In genomic region chr11:102464037-102464436, GRCh38 we compare ENCODE assay signal across 22 cellular contexts.
"Had no signal": no experiment of that assay in that cellular context is flagged by ENCODE, and none has a peak within 500 bp of the region (broad histone marks: within the 10 kb centered on the region; RNA-seq: fewer than 3 reads in every experiment).

No MANE protein-coding gene starts in this region.

- DNase-seq: activated CD4-positive, alpha-beta memory T cell treated with anti-CD3 and anti-CD28 coated beads, Interleukin-2, amount 10 ng/mL, durations not matched to agents 7 days and 5 days; activated CD4-positive, alpha-beta T cell treated with anti-CD3 and anti-CD28 coated beads for 4 hours; activated CD4-positive, CD25-positive, alpha-beta regulatory T cell; activated gamma-delta T cell treated with Interleukin-2 at 50 U/mL for 16 hours; anterior cingulate cortex; body of pancreas; cortex of kidney; endodermal cell; heart left ventricle; islet precursor cell; left colon; mesenchymal stem cell; nucleus accumbens; posterior cingulate gyrus; sigmoid colon; stimulated activated CD4-positive, alpha-beta T cell treated with anti-CD3 and anti-CD28 coated beads, Interleukin-4, amount 100 ng/mL, for 1 hour; stimulated activated naive CD8-positive, alpha-beta T cell treated with anti-CD3 and anti-CD28 coated beads, Interleukin-15, Interleukin-2, amounts not matched to agents 100 U/mL and 50 U/mL, for 24 hours; T1000; tibial artery had no signal

- H3K27ac Mint-ChIP-seq: activated CD4-positive, alpha-beta memory T cell treated with anti-CD3 and anti-CD28 coated beads, Interleukin-2, amount 10 ng/mL, durations not matched to agents 7 days and 5 days; activated naive CD4-positive, alpha-beta T cell treated with anti-CD3 and anti-CD28 coated beads, Interleukin-2, amount 50 U/mL, for 24 hours; endodermal cell; T-helper 1 cell treated with Interleukin-12 subunit alpha and Interleukin-12 subunit beta and Interleukin-4 antibody, amounts not matched to agents 30 μg/mL and 1 μg/mL, for 36 hours had no signal

- H3K36me3 Mint-ChIP-seq: activated naive CD4-positive, alpha-beta T cell treated with anti-CD3 and anti-CD28 coated beads, Interleukin-2, amount 50 U/mL, for 24 hours had no signal

- H3K9me3 ChIP-seq: body of pancreas, heart left ventricle, sigmoid colon, tibial artery had no signal

- H3K27me3 ChIP-seq: body of pancreas, cardiac muscle cell, heart left ventricle, sigmoid colon, tibial artery had no signal

- H3K27me3 Mint-ChIP-seq: activated CD4-positive, alpha-beta memory T cell treated with anti-CD3 and anti-CD28 coated beads, Interleukin-2, amount 10 ng/mL, durations not matched to agents 7 days and 5 days; activated naive CD4-positive, alpha-beta T cell treated with anti-CD3 and anti-CD28 coated beads, Interleukin-2, amount 50 U/mL, for 24 hours had no signal

- H3K36me3 ChIP-seq: cardiac muscle cell, heart left ventricle, sigmoid colon, tibial artery had no signal

- ATAC-seq: body of pancreas; heart left ventricle; left colon; stimulated activated naive CD8-positive, alpha-beta T cell treated with anti-CD3 and anti-CD28 coated beads, Interleukin-15, Interleukin-2, amounts not matched to agents 100 U/mL and 50 U/mL, for 24 hours had no signal

- H3K4me3 Mint-ChIP-seq: activated CD4-positive, alpha-beta memory T cell treated with anti-CD3 and anti-CD28 coated beads, Interleukin-2, amount 10 ng/mL, durations not matched to agents 7 days and 5 days; activated naive CD4-positive, alpha-beta T cell treated with anti-CD3 and anti-CD28 coated beads, Interleukin-2, amount 50 U/mL, for 24 hours; endodermal cell; T-helper 1 cell treated with Interleukin-12 subunit alpha and Interleukin-12 subunit beta and Interleukin-4 antibody, amounts not matched to agents 30 μg/mL and 1 μg/mL, for 36 hours had no signal

- H3K27ac ChIP-seq: body of pancreas, cardiac muscle cell, heart left ventricle, sigmoid colon, tibial artery had no signal

- H3K4me3 ChIP-seq: body of pancreas, cardiac muscle cell, heart left ventricle, sigmoid colon, tibial artery had no signal

- H3K9me3 Mint-ChIP-seq: activated CD4-positive, alpha-beta memory T cell treated with anti-CD3 and anti-CD28 coated beads, Interleukin-2, amount 10 ng/mL, durations not matched to agents 7 days and 5 days; activated naive CD4-positive, alpha-beta T cell treated with anti-CD3 and anti-CD28 coated beads, Interleukin-2, amount 50 U/mL, for 24 hours; endodermal cell; T-helper 1 cell treated with Interleukin-12 subunit alpha and Interleukin-12 subunit beta and Interleukin-4 antibody, amounts not matched to agents 30 μg/mL and 1 μg/mL, for 36 hours had no signal
